In genomic region chr21:28884976-28885852, GRCh38 we compare ENCODE assay signal across 8 cellular contexts.
DNase-seq lines count a peak whose midpoint lies in the region; ATAC-seq and TF ChIP-seq lines count a peak whose summit lies in the region.

No MANE protein-coding gene starts in this region.

- H2AFZ ChIP-seq in OCI-LY3 (ENCODE audit: low read depth, low read length) = peak overlapping the region; percentile 97

- H3K9ac ChIP-seq in OCI-LY3 (ENCODE audit: low read length) = peak overlapping the region; percentile 66

- no peaks in the 10 kb centered on the region for H4K20me1 ChIP-seq in OCI-LY3 (ENCODE audit: insufficient read depth, low read length)

- DNase-seq in DMS 273 (lab: John Stamatoyannopoulos, UW; ENCODE audit: unreplicated experiment) (peak; percentile 97), HuH-7.5 (ENCODE audit: low spot score) (peak; percentile 77), activated T-cell treated with anti-CD3 and anti-CD28 coated beads for 24 hours (ENCODE audit: low read depth) (peak; percentile 89), epithelial cell of proximal tubule (ENCODE audit: low read depth) (no peak), mucosa of gallbladder (ENCODE audit: low spot score) (peak; percentile 90)
- peak; percentile 87 for DNase-seq in stimulated activated CD8-positive, alpha-beta memory T cell treated with anti-CD3 and anti-CD28 coated beads, Interleukin-4, amount 100 ng/mL, for 24 hours (ENCODE audit: low read depth)

- H3K9me3 ChIP-seq in OCI-LY3 (ENCODE audit: insufficient read depth, low read length) = no peaks in the 10 kb centered on the region

- peaks cover 14% of the 10 kb centered on the region for H3K36me3 ChIP-seq in OCI-LY3 (replicated peaks; ENCODE audit: low read depth, low read length)

- peak overlapping the region; percentile 79 for H3K4me2 ChIP-seq in OCI-LY3 (ENCODE audit: low read length)

- TF ChIP-seq CTCF in OCI-LY3 (IDR thresholded peaks at IDR 0.05; ENCODE audit: low read depth, low read length) (no peak), epithelial cell of proximal tubule (conservative IDR thresholded peaks at IDR 0.05; ENCODE audit: low read depth, low read length) (no peak)

- peaks cover 7% of the 10 kb centered on the region for H3K79me2 ChIP-seq in OCI-LY3 (ENCODE audit: low read length)

- no peaks in the 10 kb centered on the region for H3K27me3 ChIP-seq in OCI-LY3 (ENCODE audit: low read depth, low read length)

- peak overlapping the region; percentile 92 for H3K27ac ChIP-seq in OCI-LY3 (ENCODE audit: low read length)

- ATAC-seq in GM21528 (IDR thresholded peaks at IDR 0.05; ENCODE audit: low FRiP score, unreplicated experiment) = peak; percentile 98

- peaks cover 16% of the 10 kb centered on the region for H3K4me1 ChIP-seq in OCI-LY3 (ENCODE audit: low read length)

- H3K4me3 ChIP-seq in OCI-LY3 (ENCODE audit: low read length) (peak overlapping the region; percentile 76), epithelial cell of proximal tubule (ENCODE audit: low read depth, low read length) (peak overlapping the region; percentile 83)
